1 cellular context compared by ENCODE assay signal in the genomic region with DNA sequence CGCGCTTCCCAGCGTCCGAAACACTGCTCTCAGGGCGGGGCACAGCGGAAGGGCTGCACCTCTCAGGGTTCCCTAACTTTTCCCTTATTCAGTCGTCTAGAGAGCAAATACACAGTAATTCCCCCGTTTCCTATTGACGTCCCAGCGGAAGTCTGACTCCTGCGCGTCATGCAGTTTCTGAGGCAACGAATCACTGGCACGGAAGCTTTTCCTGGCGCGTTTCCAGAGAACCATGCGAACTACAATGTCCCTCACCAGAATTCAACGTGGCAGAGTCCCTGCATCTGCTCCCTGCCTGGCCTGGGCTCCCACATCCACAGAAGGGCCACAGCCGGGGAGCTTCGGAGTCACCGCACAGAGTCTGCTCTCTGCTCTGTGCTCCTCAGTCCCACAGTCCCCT.
TF ChIP-seq lines count a peak whose summit lies in the region.

No MANE protein-coding gene starts in this region.

TF ChIP-seq in K562, 482 proteins besides CTCF, POLR2A, EP300 and RAD21:
- peak; percentile 42 for TF ChIP-seq NFIC (IDR thresholded peaks at IDR 0.05)
